11 cellular contexts compared by ENCODE assay signal in the genomic region with DNA sequence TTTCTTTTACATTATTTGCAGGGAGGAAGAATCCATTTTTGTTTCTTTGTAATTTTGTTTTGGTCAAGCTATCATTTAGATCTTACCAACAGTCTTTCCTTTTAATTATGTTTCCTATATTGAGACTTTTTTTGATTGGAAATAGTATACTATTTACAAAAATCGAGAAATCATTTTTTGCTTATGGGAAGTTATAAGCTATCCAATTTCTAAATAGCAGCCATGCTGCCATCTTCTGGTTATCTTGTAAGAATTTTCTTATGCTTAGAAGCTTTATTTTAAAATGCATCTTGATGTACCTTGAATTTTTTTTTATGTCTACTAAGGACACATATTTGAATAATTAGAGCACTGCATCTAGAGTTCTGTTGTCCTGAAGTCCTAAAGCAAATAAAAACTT.
DNase-seq lines count a peak whose midpoint lies in the region; ATAC-seq and TF ChIP-seq lines count a peak whose summit lies in the region.
"Had no signal": no experiment of that assay in that cellular context is flagged by ENCODE, and none has a peak within 500 bp of the region (broad histone marks: within the 10 kb centered on the region; RNA-seq: fewer than 3 reads in every experiment).

No MANE protein-coding gene starts in this region.

- no peak overlapping the region for H3K4me2 ChIP-seq in parathyroid adenoma (ENCODE audit: low read length)

- no peaks in the 10 kb centered on the region for H3K9me3 ChIP-seq in parathyroid adenoma (ENCODE audit: control insufficient read depth, low read length)

- H3K27ac ChIP-seq in dorsolateral prefrontal cortex = peak overlapping the region in 1 of 59 donors; percentile 48
- no peak overlapping the region for H3K27ac ChIP-seq in parathyroid adenoma

- no peak overlapping the region for H3K27ac Mint-ChIP-seq in activated T-helper 2 cell treated with anti-CD3 and anti-CD28 coated beads, Interferon-gamma antibody, Interleukin-2, Interleukin-4, amounts not matched to agents 10 μg/mL and 5 μg/mL and 100 μg/mL, durations not matched to agents 14 hours and 24 hours and 36 hours

- H3K9ac ChIP-seq in parathyroid adenoma = no peak overlapping the region

- no peak overlapping the region for H3K4me3 Mint-ChIP-seq in activated T-helper 2 cell treated with anti-CD3 and anti-CD28 coated beads, Interferon-gamma antibody, Interleukin-2, Interleukin-4, amounts not matched to agents 10 μg/mL and 5 μg/mL and 100 μg/mL, durations not matched to agents 14 hours and 24 hours and 36 hours (ENCODE audit: low read depth)

- no peaks in the 10 kb centered on the region for H3K9me3 Mint-ChIP-seq in activated T-helper 2 cell treated with anti-CD3 and anti-CD28 coated beads, Interferon-gamma antibody, Interleukin-2, Interleukin-4, amounts not matched to agents 10 μg/mL and 5 μg/mL and 100 μg/mL, durations not matched to agents 14 hours and 24 hours and 36 hours

- peak in 2 of 3 experiments; percentile 5 to 44 for DNase-seq in NCI-H1417 (lab: John Stamatoyannopoulos, UW)
- no peak for DNase-seq in NCI-H1417 treated with DMSO at 0.1 percent for 48 hours (lab: John Stamatoyannopoulos, UW)
- DNase-seq in NCI-H526 (lab: John Stamatoyannopoulos, UW) = peak; percentile 14 to 43
- DNase-seq in dorsolateral prefrontal cortex = no peak
- no peak for DNase-seq in T1000 (lab: John Stamatoyannopoulos, UW)
- DNase-seq in activated T-helper 2 cell treated with anti-CD3 and anti-CD28 coated beads, Interferon-gamma antibody, Interleukin-2, Interleukin-4, amounts not matched to agents 10 μg/mL and 5 μg/mL and 100 μg/mL, durations not matched to agents 14 hours and 24 hours and 36 hours (ENCODE audit: low spot score) = no peak
- DNase-seq: activated CD4-positive, alpha-beta T cell treated with anti-CD3 and anti-CD28 coated beads for 1 hour; occipital lobe had no signal

- H2AFZ ChIP-seq in parathyroid adenoma = no peak overlapping the region

- no peak for ATAC-seq in HG02938 (IDR thresholded peaks at IDR 0.05; ENCODE audit: unreplicated experiment)
- ATAC-seq: GM12878 had no signal

- H3K27me3 ChIP-seq in dorsolateral prefrontal cortex (no peaks in the 10 kb centered on the region), parathyroid adenoma (ENCODE audit: control insufficient read depth, insufficient read depth, low read length) (no peaks in the 10 kb centered on the region)

- no peaks in the 10 kb centered on the region for H3K27me3 Mint-ChIP-seq in activated T-helper 2 cell treated with anti-CD3 and anti-CD28 coated beads, Interferon-gamma antibody, Interleukin-2, Interleukin-4, amounts not matched to agents 10 μg/mL and 5 μg/mL and 100 μg/mL, durations not matched to agents 14 hours and 24 hours and 36 hours (ENCODE audit: low read depth)

- no peaks in the 10 kb centered on the region for H3K79me2 ChIP-seq in parathyroid adenoma

- H3K36me3 ChIP-seq in parathyroid adenoma (ENCODE audit: control insufficient read depth, insufficient read depth, low read length) = no peaks in the 10 kb centered on the region

- intact Hi-C loops in dorsolateral prefrontal cortex (cut with DNase I) = loop anchor here (2.0 kb wide), 1 partner anchor 185 kb away; no protein-coding TSS in a partner anchor
- intact Hi-C loops in activated T-helper 2 cell treated with anti-CD3 and anti-CD28 coated beads, Interferon-gamma antibody, Interleukin-2, Interleukin-4, amounts not matched to agents 10 μg/mL and 5 μg/mL and 100 μg/mL, durations not matched to agents 14 hours and 24 hours and 36 hours (cut with micrococcal nuclease) = no loop called here

- H3K4me1 ChIP-seq in parathyroid adenoma = no peaks in the 10 kb centered on the region

- H3K4me3 ChIP-seq in dorsolateral prefrontal cortex (no peak overlapping the region), parathyroid adenoma (ENCODE audit: low read depth, low read length) (no peak overlapping the region)
- H3K4me3 ChIP-seq: GM12878 had no signal

- peak in 54 of 56 donors; percentile 32 to 77 (median 54) for TF ChIP-seq CTCF in dorsolateral prefrontal cortex (IDR thresholded peaks at IDR 0.05 in 54 of 56, conservative IDR thresholded peaks at IDR 0.05 in 2 of 56; ENCODE audit: low read depth in 1 of 56, partially characterized antibody in 56 of 56)
- peak; percentile 10 for TF ChIP-seq CTCF in parathyroid adenoma (IDR thresholded peaks at IDR 0.05)

- H3K4me1 Mint-ChIP-seq in activated T-helper 2 cell treated with anti-CD3 and anti-CD28 coated beads, Interferon-gamma antibody, Interleukin-2, Interleukin-4, amounts not matched to agents 10 μg/mL and 5 μg/mL and 100 μg/mL, durations not matched to agents 14 hours and 24 hours and 36 hours (ENCODE audit: low read depth) = no peaks in the 10 kb centered on the region

- H3K36me3 Mint-ChIP-seq in activated T-helper 2 cell treated with anti-CD3 and anti-CD28 coated beads, Interferon-gamma antibody, Interleukin-2, Interleukin-4, amounts not matched to agents 10 μg/mL and 5 μg/mL and 100 μg/mL, durations not matched to agents 14 hours and 24 hours and 36 hours (ENCODE audit: low read depth) = no peaks in the 10 kb centered on the region

Comparison
In these comparisons a context has a peak if more than half of its experiments do, and no peak if none do; other contexts are left out.
1. DNase-seq: peak in NCI-H1417 (2 of 3) and NCI-H526 (2 of 2); none in NCI-H1417 treated with DMSO at 0.1 percent for 48 hours (single experiment), dorsolateral prefrontal cortex (0 of 10), T1000 (single experiment) and activated T-helper 2 cell treated with anti-CD3 and anti-CD28 coated beads, Interferon-gamma antibody, Interleukin-2, Interleukin-4, amounts not matched to agents 10 μg/mL and 5 μg/mL and 100 μg/mL, durations not matched to agents 14 hours and 24 hours and 36 hours (single experiment).